Comparison of ENCODE assay signal across 9 cellular contexts in the genomic region with DNA sequence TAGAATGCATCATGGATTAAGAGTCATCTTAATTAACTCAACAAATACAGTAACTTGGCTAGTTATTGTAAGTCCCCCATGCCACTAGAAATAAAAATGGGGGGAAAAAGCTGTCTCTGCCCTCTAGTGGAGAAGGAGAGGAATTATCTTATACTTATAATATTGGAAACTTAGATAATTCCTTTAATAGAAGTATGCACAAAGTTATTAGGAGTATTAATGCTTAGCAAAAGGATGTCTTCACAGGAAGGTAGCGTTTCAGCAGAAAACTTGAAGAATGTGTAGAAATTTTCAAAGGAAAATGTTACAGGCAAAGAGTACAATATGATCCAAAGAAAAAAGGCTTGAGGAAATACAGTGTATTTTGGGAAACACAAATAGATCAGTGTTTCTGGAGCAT. TPM values are rescaled to one million over a fixed set of nuclear protein-coding genes. Genes with fewer than 3 reads are reported as not detected.
DNase-seq lines count a peak whose midpoint lies in the region; ATAC-seq, FAIRE-seq and TF ChIP-seq lines count a peak whose summit lies in the region.
"Had no signal": no experiment of that assay in that cellular context is flagged by ENCODE, and none has a peak within 500 bp of the region (broad histone marks: within the 10 kb centered on the region; RNA-seq: fewer than 3 reads in every experiment).

No MANE protein-coding gene starts in this region.

- H3K9ac ChIP-seq in MM.1S (ENCODE audit: low read length) (no peak overlapping the region), K562 (ENCODE audit: insufficient read depth in 1 of 2, low read depth in 2 of 2, low read length in 2 of 2) (no peak overlapping the region)

- TF ChIP-seq EP300 in K562 (IDR thresholded peaks at IDR 0.05; ENCODE audit: low read length), result no peak

- FAIRE-seq in K562 (lab: Jason Lieb, UNC), result peak; percentile 40

- H3K4me1 ChIP-seq in MM.1S (ENCODE audit: low read length) (no peaks in the 10 kb centered on the region), K562 (replicated peaks in 1 of 2; ENCODE audit: control insufficient read depth in 2 of 2, insufficient read depth in 2 of 2, low read length in 2 of 2) (no peaks in the 10 kb centered on the region; a peak in 1 of 5 replicates), right cardiac atrium (ENCODE audit: control insufficient read depth, insufficient read depth, low read length) (no peaks in the 10 kb centered on the region)
- H3K4me1 ChIP-seq: SJCRH30 had no signal

- 0% methylated on average over 1 of the region's 1 CpG for WGBS in K562 (ENCODE audit: insufficient coverage, low coverage, missing lambda C conversion rate)
- 14% methylated on average over 1 of the region's 1 CpG for WGBS in right cardiac atrium

- H3K27me3 ChIP-seq in GM06990 (replicated peaks; ENCODE audit: control insufficient read depth, insufficient read depth, low read length) (no peaks in the 10 kb centered on the region), MM.1S (replicated peaks; ENCODE audit: insufficient read depth, low read length) (no peaks in the 10 kb centered on the region), K562 (ENCODE audit: control insufficient read depth in 2 of 2, insufficient read depth in 2 of 2, low read length in 2 of 2) (no peaks in the 10 kb centered on the region), right cardiac atrium (ENCODE audit: control insufficient read depth, insufficient read depth) (no peaks in the 10 kb centered on the region)
- H3K27me3 ChIP-seq: SJCRH30 had no signal

- ATAC-seq in K562 (no peak), GM19463 (IDR thresholded peaks at IDR 0.05; ENCODE audit: unreplicated experiment) (no peak), GM21723 (IDR thresholded peaks at IDR 0.05; ENCODE audit: unreplicated experiment) (no peak), right cardiac atrium (no peak)

- H3K9me2 ChIP-seq in MM.1S (replicated peaks; ENCODE audit: insufficient read depth, low read length), result no peaks in the 10 kb centered on the region

- TF ChIP-seq RAD21 in K562 (CRISPR knock-in tag; conservative IDR thresholded peaks at IDR 0.05 in 1 of 2, IDR thresholded peaks at IDR 0.05 in 1 of 2), result peak in 1 of 2 experiments; percentile 61; a peak in 3 of 4 replicates

- H3K9me1 ChIP-seq in K562 (ENCODE audit: control insufficient read depth, insufficient read depth, low read length), result no peaks in the 10 kb centered on the region

- intact Hi-C loops in K562 (cut with micrococcal nuclease) (no loop called here), right cardiac atrium (cut with DNase I) (no loop called here)

- no peaks in the 10 kb centered on the region for H3K36me3 ChIP-seq in GM06990 (ENCODE audit: control insufficient read depth, insufficient read depth, low read length)
- H3K36me3 ChIP-seq in MM.1S (replicated peaks; ENCODE audit: insufficient read depth, low read length), result no peaks in the 10 kb centered on the region
- H3K36me3 ChIP-seq in K562 (ENCODE audit: control insufficient read depth, insufficient read depth, low read length), result no peaks in the 10 kb centered on the region
- H3K36me3 ChIP-seq: SJCRH30 had no signal

- no peak for TF ChIP-seq POLR2A in K562 (conservative IDR thresholded peaks at IDR 0.05)

- H4K20me1 ChIP-seq in MM.1S (ENCODE audit: insufficient read depth, low read length) (no peaks in the 10 kb centered on the region), K562 (replicated peaks; ENCODE audit: control insufficient read depth, insufficient read depth, low read length) (no peaks in the 10 kb centered on the region)

- in situ Hi-C loops in K562 (cut with MboI), result no loop called here

- CTCF ChIA-PET in K562 (lab: Yijun Ruan, JAX; ENCODE audit: low intra/inter-chr PET ratio), result no interaction called here

- POLR2A ChIA-PET in K562 (lab: Yijun Ruan, JAX), result no interaction called here

- H3K79me2 ChIP-seq in MM.1S (ENCODE audit: low read length) (no peaks in the 10 kb centered on the region), K562 (ENCODE audit: control insufficient read depth, insufficient read depth, low read length) (no peaks in the 10 kb centered on the region)

- H2AFZ ChIP-seq in MM.1S (ENCODE audit: low read length) (no peak overlapping the region), K562 (ENCODE audit: low read depth, low read length) (no peak overlapping the region)

- H3K4me3 ChIP-seq in GM06990 (replicated peaks; ENCODE audit: low read depth, low read length) (no peak overlapping the region), MM.1S (ENCODE audit: low read length) (no peak overlapping the region), K562 (no peak overlapping the region), right cardiac atrium (ENCODE audit: low read length) (no peak overlapping the region)
- H3K4me3 ChIP-seq: SJCRH30 had no signal

- BruUV-seq in K562 (replicated peaks; lab: Mats Ljungman, UMichigan), result no TSS peak

- DNase-seq in GM06990 (ENCODE audit: extremely low read depth, insufficient read length) (no peak), MM.1S (peak; percentile 33), K562 (ENCODE audit: extremely low read depth in 1 of 4, low spot score in 3 of 4) (peak in 3 of 4 experiments; percentile 13 to 35 (median 20)), medulla oblongata (ENCODE audit: extremely low spot score) (peak; percentile 5), right cardiac atrium (no peak), kidney glomerular epithelial cell (lab: John Stamatoyannopoulos, UW) (no peak)

- TF ChIP-seq CTCF in GM06990 (IDR thresholded peaks at IDR 0.05; ENCODE audit: insufficient read depth, low read length, poor library complexity, severe bottlenecking) (peak; percentile 55), MM.1S (IDR thresholded peaks at IDR 0.05; ENCODE audit: low read length) (peak; percentile 45), K562 (IDR thresholded peaks at IDR 0.05 in 2 of 3, conservative IDR thresholded peaks at IDR 0.05 in 1 of 3; ENCODE audit: insufficient read depth in 2 of 3, low read depth in 1 of 3, low read length in 3 of 3) (peak; percentile 33 to 56 (median 49); a peak in 4 of 6 replicates)

- no peak overlapping the region for H3K4me2 ChIP-seq in MM.1S (ENCODE audit: low read depth, low read length)
- H3K4me2 ChIP-seq in K562 (ENCODE audit: insufficient read depth, low read length), result no peak overlapping the region

- no peaks in the 10 kb centered on the region for H3F3A ChIP-seq in MM.1S (ENCODE audit: insufficient read depth, low read length)

- H3K27ac ChIP-seq in MM.1S (ENCODE audit: low read length) (no peak overlapping the region), K562 (ENCODE audit: extremely low read depth, low read depth, low read length) (no peak overlapping the region), right cardiac atrium (ENCODE audit: low read length) (no peak overlapping the region)
- H3K27ac ChIP-seq: SJCRH30 had no signal

- H3K9me3 ChIP-seq in MM.1S (replicated peaks; ENCODE audit: insufficient read depth, low read length), result no peaks in the 10 kb centered on the region
- no peaks in the 10 kb centered on the region for H3K9me3 ChIP-seq in K562 (replicated peaks; ENCODE audit: control insufficient read depth, insufficient read depth, low read depth, low read length)
- H3K9me3 ChIP-seq in right cardiac atrium (ENCODE audit: control insufficient read depth, low read length), result no peaks in the 10 kb centered on the region
- H3K9me3 ChIP-seq: SJCRH30 had no signal

RNA-seq across cellular contexts. Expression of a gene that starts 19.8 kb away (rescaled TPM):
- not detected in 2 replicates for total RNA-seq in K562 (2011; cell fraction: chromatin; rRNA removed; ENCODE audit: low replicate concordance)
- not detected in 2 replicates for total RNA-seq in K562 (2011; cell fraction: nucleolus; rRNA removed)
- not detected in 2 replicates for total RNA-seq in K562 (2011; cell fraction: nucleoplasm; rRNA removed)
- total RNA-seq in K562 (2014; rRNA removed) (not detected in 2 replicates), K562 (2014; rRNA removed; fragmentation: Illumina TruSeq; extraction: Trizol) (not detected in 2 replicates), K562 (2015; rRNA removed; fragmentation: Illumina TruSeq; extraction: Trizol) (not detected in 2 replicates), K562 (2021) (not detected in 2 replicates), right cardiac atrium (not detected)
- polyA plus RNA-seq in K562 (2011; rRNA removed) (not detected in 2 replicates), K562 (2014; fragmentation: Illumina TruSeq; extraction: Trizol) (not detected in 2 replicates), K562 (2014; fragmentation: Nextera tagmentation; extraction: Ambion mirVana) (not detected), K562 (2014; rRNA removed) (not detected in 2 replicates), right cardiac atrium (not detected)
- polyA plus RNA-seq in K562 (2011; cell fraction: cytosol; rRNA removed), result not detected in 2 replicates
- not detected in 2 replicates for polyA plus RNA-seq in K562 (2011; cell fraction: nucleus; rRNA removed)
- not detected in 2 replicates for polyA plus RNA-seq in K562 (2012)
- 0.06 TPM in 1 of 2 replicates, not detected in the other for polyA minus RNA-seq in K562 (2011; rRNA and poly(A)+ RNA removed)
- polyA minus RNA-seq in K562 (2011; cell fraction: cytosol; rRNA and poly(A)+ RNA removed), result not detected in 2 replicates
- polyA minus RNA-seq in K562 (2011; cell fraction: nucleus; rRNA and poly(A)+ RNA removed), result not detected in 2 replicates
- total RNA-seq: SJCRH30 had no signal

RNA-seq across cellular contexts. Expression of a gene that starts 35.2 kb away (rescaled TPM):
- 0.25 TPM in 1 of 2 replicates, not detected in the other for total RNA-seq in K562 (2011; cell fraction: chromatin; rRNA removed; ENCODE audit: low replicate concordance)
- total RNA-seq in K562 (2011; cell fraction: nucleolus; rRNA removed), result 0.33 TPM in 1 of 2 replicates, not detected in the other
- total RNA-seq in K562 (2011; cell fraction: nucleoplasm; rRNA removed), result 0.29 TPM in 1 of 2 replicates, not detected in the other
- 0.24 and 0.27 TPM in 2 replicates for total RNA-seq in K562 (2014; rRNA removed)
- total RNA-seq in K562 (2014; rRNA removed; fragmentation: Illumina TruSeq; extraction: Trizol), result 0.11 and 0.13 TPM in 2 replicates
- total RNA-seq in K562 (2015; rRNA removed; fragmentation: Illumina TruSeq; extraction: Trizol), result not detected in 2 replicates
- total RNA-seq in K562 (2021), result 0.18 and 0.20 TPM in 2 replicates
- polyA plus RNA-seq in K562 (2011; rRNA removed), result 0.07 TPM in 1 of 2 replicates, not detected in the other
- 0.13 TPM in 1 of 2 replicates, not detected in the other for polyA plus RNA-seq in K562 (2011; cell fraction: cytosol; rRNA removed)
- polyA plus RNA-seq in K562 (2011; cell fraction: nucleus; rRNA removed), result 0.13 and 0.46 TPM in 2 replicates
- polyA plus RNA-seq in K562 (2012), result 0.18 and 0.29 TPM in 2 replicates
- polyA plus RNA-seq in K562 (2014; fragmentation: Illumina TruSeq; extraction: Trizol), result 0.21 and 0.45 TPM in 2 replicates
- polyA plus RNA-seq in K562 (2014; fragmentation: Nextera tagmentation; extraction: Ambion mirVana), result under 1 TPM; 0.25 to 0.61 TPM
- polyA plus RNA-seq in K562 (2014; rRNA removed), result 0.23 TPM in 1 of 2 replicates, not detected in the other
- polyA minus RNA-seq in K562 (2011; rRNA and poly(A)+ RNA removed), result 0.15 TPM in 1 of 2 replicates, not detected in the other
- polyA minus RNA-seq in K562 (2011; cell fraction: cytosol; rRNA and poly(A)+ RNA removed), result not detected in 2 replicates
- 0.22 and 0.27 TPM in 2 replicates for polyA minus RNA-seq in K562 (2011; cell fraction: nucleus; rRNA and poly(A)+ RNA removed)
- under 1 TPM; 0.28 to 0.63 (median 0.29) TPM for total RNA-seq in right cardiac atrium
- 0.57 TPM for polyA plus RNA-seq in right cardiac atrium
- total RNA-seq: SJCRH30 had no signal

RNA-seq across cellular contexts. Expression of a gene that starts 37.6 kb away (rescaled TPM):
- total RNA-seq in K562 (2011; cell fraction: chromatin; rRNA removed; ENCODE audit: low replicate concordance), result 10.9 and 15.3 TPM in 2 replicates
- total RNA-seq in K562 (2011; cell fraction: nucleolus; rRNA removed), result 9.5 TPM in 2 replicates
- 10.8 and 13.2 TPM in 2 replicates for total RNA-seq in K562 (2011; cell fraction: nucleoplasm; rRNA removed)
- 3.7 and 6.4 TPM in 2 replicates for total RNA-seq in K562 (2014; rRNA removed)
- 2.2 and 2.6 TPM in 2 replicates for total RNA-seq in K562 (2014; rRNA removed; fragmentation: Illumina TruSeq; extraction: Trizol)
- total RNA-seq in K562 (2015; rRNA removed; fragmentation: Illumina TruSeq; extraction: Trizol), result 4.1 and 4.3 TPM in 2 replicates
- total RNA-seq in K562 (2021), result 9.3 and 10.6 TPM in 2 replicates
- 1.9 and 2.8 TPM in 2 replicates for polyA plus RNA-seq in K562 (2011; rRNA removed)
- polyA plus RNA-seq in K562 (2011; cell fraction: cytosol; rRNA removed), result 2.7 and 15.0 TPM in 2 replicates
- 12.7 and 34.2 TPM in 2 replicates for polyA plus RNA-seq in K562 (2011; cell fraction: nucleus; rRNA removed)
- polyA plus RNA-seq in K562 (2012), result 5.6 and 6.2 TPM in 2 replicates
- 2.6 and 3.1 TPM in 2 replicates for polyA plus RNA-seq in K562 (2014; fragmentation: Illumina TruSeq; extraction: Trizol)
- polyA plus RNA-seq in K562 (2014; fragmentation: Nextera tagmentation; extraction: Ambion mirVana), result under 1 TPM; 0.29 to 0.53 TPM
- polyA plus RNA-seq in K562 (2014; rRNA removed), result 7.7 and 7.8 TPM in 2 replicates
- polyA minus RNA-seq in K562 (2011; rRNA and poly(A)+ RNA removed), result 2.0 and 3.0 TPM in 2 replicates
- 2.1 and 3.3 TPM in 2 replicates for polyA minus RNA-seq in K562 (2011; cell fraction: cytosol; rRNA and poly(A)+ RNA removed)
- 5.0 and 9.7 TPM in 2 replicates for polyA minus RNA-seq in K562 (2011; cell fraction: nucleus; rRNA and poly(A)+ RNA removed)
- total RNA-seq in right cardiac atrium, result 10 to 100 TPM; 49.1 to 62.4 (median 56.1) TPM
- polyA plus RNA-seq in right cardiac atrium, result 68.6 TPM

Comparison
In these comparisons a context has a peak if more than half of its experiments do, and no peak if none do; other contexts are left out.
1. DNase-seq: peak in MM.1S (single experiment), K562 (3 of 4) and medulla oblongata (single experiment); none in GM06990 (single experiment), right cardiac atrium (0 of 3) and kidney glomerular epithelial cell (single experiment).
2. Peak in every context shown above with its lines, with median percentiles within 50 percentile points of each other: CTCF ChIP-seq.